In the genomic region with DNA sequence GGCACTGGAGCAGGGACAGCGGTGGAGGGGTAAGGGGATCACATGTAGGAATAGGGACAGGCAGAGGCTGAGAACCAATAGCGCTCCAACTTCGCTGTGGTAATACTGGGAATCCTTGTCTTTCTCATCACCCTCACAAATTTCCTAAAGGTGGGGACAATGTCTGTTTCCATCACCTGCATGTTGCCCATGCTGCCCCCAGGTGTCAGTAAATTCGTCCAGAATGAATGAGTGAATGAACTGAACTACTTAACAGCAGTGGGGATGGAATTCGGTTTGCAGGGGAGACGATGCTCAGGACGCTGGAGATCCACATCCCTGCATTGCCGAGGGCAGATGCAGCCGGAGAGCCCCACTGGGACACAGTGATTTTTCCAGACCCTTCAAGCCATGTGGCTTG, we compare ENCODE assay signal across 22 cellular contexts.
"Had no signal": no experiment of that assay in that cellular context is flagged by ENCODE, and none has a peak within 500 bp of the region (broad histone marks: within the 10 kb centered on the region; RNA-seq: fewer than 3 reads in every experiment).

No MANE protein-coding gene starts in this region.

- ATAC-seq: activated CD8-positive, alpha-beta T cell treated with anti-CD3 and anti-CD28 coated beads for 36 hours; left lung; mucosa of descending colon; stimulated activated naive CD8-positive, alpha-beta T cell treated with anti-CD3 and anti-CD28 coated beads, Interleukin-15, amount 100 ng/mL, for 72 hours had no signal

- H3K36me3 ChIP-seq: left lung, ovary, suprapubic skin, transverse colon, vagina had no signal

- DNase-seq: activated CD4-positive, alpha-beta T cell treated with anti-CD3 and anti-CD28 coated beads, Interleukin-2, amount 10 ng/mL, durations not matched to agents 24 days and 14 days; activated CD8-positive, alpha-beta T cell treated with anti-CD3 and anti-CD28 coated beads for 36 hours; activated naive CD4-positive, alpha-beta T cell treated with anti-CD3 and anti-CD28 coated beads for 36 hours; activated T-cell treated with anti-CD3 and anti-CD28 coated beads, Interleukin-2, amount 50 U/mL, for 1 hour; anterior cingulate cortex; central memory CD4-positive, alpha-beta T cell; hypothalamus; kidney; left lung; mucosa of descending colon; naive B cell; ovary; stimulated activated CD4-positive, alpha-beta T cell treated with anti-CD3 and anti-CD28 coated beads, Interleukin-4, amount 100 ng/mL, for 1 hour; stimulated activated naive CD8-positive, alpha-beta T cell treated with anti-CD3 and anti-CD28 coated beads, Interleukin-15, amount 100 ng/mL, for 72 hours; T1000; transverse colon had no signal

- H3K4me2 ChIP-seq: smooth muscle cell had no signal

- H3K4me3 ChIP-seq: coronary artery, left lung, mucosa of descending colon, ovary, smooth muscle cell, suprapubic skin, transverse colon, vagina had no signal

- H3K9me3 ChIP-seq: left lung, mucosa of descending colon, ovary, suprapubic skin, transverse colon, vagina had no signal

- H3K27me3 ChIP-seq: left lung, ovary, suprapubic skin, transverse colon, vagina had no signal

- FAIRE-seq: endometrium, frontal cortex, kidney had no signal

- H3K27ac ChIP-seq: coronary artery, left lung, ovary, suprapubic skin, transverse colon, vagina had no signal

- H3K4me1 ChIP-seq: left lung, transverse colon, vagina had no signal
